Comparison of ENCODE assay signal across 3 cellular contexts in genomic region chr12:131539381-131539780, GRCh38.
TF ChIP-seq lines count a peak whose summit lies in the region.

No MANE protein-coding gene starts in this region.

TF ChIP-seq in A549, 52 proteins besides CTCF, POLR2A, EP300 and RAD21:
- no peak for TF ChIP-seq KDM5A (IDR thresholded peaks at IDR 0.05)
- TF ChIP-seq ZSCAN20 (CRISPR knock-in tag; IDR thresholded peaks at IDR 0.05), result no peak
- no peak for TF ChIP-seq ZFP36 (IDR thresholded peaks at IDR 0.05; ENCODE audit: borderline replicate concordance, partially characterized antibody)
- TF ChIP-seq HEYL (CRISPR knock-in tag; IDR thresholded peaks at IDR 0.05), result no peak
- no peak for TF ChIP-seq NPAS2 (CRISPR knock-in tag; IDR thresholded peaks at IDR 0.05; ENCODE audit: borderline replicate concordance)
- no peak for TF ChIP-seq ZC3H11A (IDR thresholded peaks at IDR 0.05)
- TF ChIP-seq CBX2 (IDR thresholded peaks at IDR 0.05; ENCODE audit: borderline replicate concordance, low read depth), result no peak
- no peak for TF ChIP-seq HMGXB4 (CRISPR knock-in tag; IDR thresholded peaks at IDR 0.05; ENCODE audit: borderline replicate concordance)
- TF ChIP-seq ELK1 (IDR thresholded peaks at IDR 0.05; ENCODE audit: low read depth, low read length), result no peak
- TF ChIP-seq EHMT2 (IDR thresholded peaks at IDR 0.05; ENCODE audit: low read depth), result no peak
- TF ChIP-seq PHF8 (IDR thresholded peaks at IDR 0.05; ENCODE audit: borderline replicate concordance, low read depth), result no peak
- no peak for TF ChIP-seq USF2 (IDR thresholded peaks at IDR 0.05)
- TF ChIP-seq RCOR1 (IDR thresholded peaks at IDR 0.05; ENCODE audit: low read depth, low read length), result no peak
- TF ChIP-seq FOXS1 (CRISPR knock-in tag; IDR thresholded peaks at IDR 0.05), result no peak
- TF ChIP-seq JUNB (IDR thresholded peaks at IDR 0.05), result no peak
- no peak for TF ChIP-seq FOSB (CRISPR knock-in tag; IDR thresholded peaks at IDR 0.05)

TF ChIP-seq in GM12878, 131 proteins besides CTCF, POLR2A, EP300 and RAD21:
- no peak for TF ChIP-seq PML (IDR thresholded peaks at IDR 0.05; ENCODE audit: low read length)
- TF ChIP-seq CEBPZ (IDR thresholded peaks at IDR 0.05; ENCODE audit: low read depth, low read length), result no peak
- no peak for TF ChIP-seq PAX5 (IDR thresholded peaks at IDR 0.05; ENCODE audit: borderline replicate concordance, low read depth, low read length)
- no peak for TF ChIP-seq ZNF384 (IDR thresholded peaks at IDR 0.05; ENCODE audit: borderline replicate concordance, low read depth, low read length)

TF ChIP-seq in H1, 55 proteins besides CTCF, POLR2A, EP300 and RAD21:
- TF ChIP-seq SUZ12 (IDR thresholded peaks at IDR 0.05; ENCODE audit: low read length) (no peak), CEBPB (IDR thresholded peaks at IDR 0.05; ENCODE audit: low read depth, low read length) (no peak), HDAC6 (IDR thresholded peaks at IDR 0.05; ENCODE audit: low read depth, low read length) (no peak), GTF2F1 (IDR thresholded peaks at IDR 0.05; ENCODE audit: borderline replicate concordance, low read depth, low read length) (no peak), CHD1 (IDR thresholded peaks at IDR 0.05; ENCODE audit: low read depth, low read length) (no peak), SRF (IDR thresholded peaks at IDR 0.05; ENCODE audit: low read depth, low read length) (no peak), HDAC2 (IDR thresholded peaks at IDR 0.05; ENCODE audit: borderline replicate concordance in 1 of 2, low read depth in 2 of 2, low read length in 2 of 2) (no peak), ZNF274 (IDR thresholded peaks at IDR 0.05; ENCODE audit: borderline replicate concordance, extremely low read depth, low read length) (no peak), SAP30 (IDR thresholded peaks at IDR 0.05; ENCODE audit: insufficient read depth, insufficient replicate concordance, low read length) (no peak), SP2 (IDR thresholded peaks at IDR 0.05; ENCODE audit: low read length) (no peak), TAF1 (IDR thresholded peaks at IDR 0.05; ENCODE audit: low read depth, low read length) (no peak), PHF8 (conservative IDR thresholded peaks at IDR 0.05; ENCODE audit: low read depth, low read length) (no peak), CREB1 (IDR thresholded peaks at IDR 0.05) (no peak), EZH2 (IDR thresholded peaks at IDR 0.05; ENCODE audit: low read depth, low read length, severe bottlenecking) (no peak), SIRT6 (IDR thresholded peaks at IDR 0.05; ENCODE audit: low read length) (no peak), JUND (IDR thresholded peaks at IDR 0.05; ENCODE audit: low read length) (no peak)
TF ChIP-seq in H1: peak in this region for 0.
